Comparison of ENCODE assay signal across 14 cellular contexts in the genomic region with DNA sequence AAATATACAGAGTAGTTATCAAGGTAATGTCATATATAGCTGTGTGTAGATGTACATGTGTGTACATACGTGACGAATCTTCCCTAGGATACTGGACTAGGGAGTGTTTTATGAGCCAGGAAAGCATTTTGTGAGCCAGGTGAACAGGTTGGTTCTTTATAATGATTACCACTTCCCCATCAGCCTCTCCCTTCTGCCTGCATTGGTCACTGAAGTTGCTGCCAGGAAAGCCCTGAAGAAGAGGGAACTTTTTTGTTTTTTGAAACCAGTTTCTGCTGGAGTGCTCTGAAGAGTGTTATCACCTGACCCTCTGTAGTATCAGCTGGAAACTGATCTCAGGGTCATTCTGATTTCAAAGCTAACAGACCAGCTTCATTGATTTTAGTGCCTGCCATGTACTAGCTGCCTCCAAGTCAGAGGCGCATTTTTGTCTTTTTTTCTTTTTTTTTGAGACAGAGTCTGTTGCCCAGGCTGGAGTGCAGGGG. TPM values are rescaled to one million over a fixed set of nuclear protein-coding genes. Genes with fewer than 3 reads are reported as not detected.
DNase-seq lines count a peak whose midpoint lies in the region; ATAC-seq and TF ChIP-seq lines count a peak whose summit lies in the region.
"Had no signal": no experiment of that assay in that cellular context is flagged by ENCODE, and none has a peak within 500 bp of the region (broad histone marks: within the 10 kb centered on the region; RNA-seq: fewer than 3 reads in every experiment).

No MANE protein-coding gene starts in this region.

- BruUV-seq in OCI-LY7 (replicated peaks; lab: Mats Ljungman, UMichigan), result no TSS peak

- TF ChIP-seq EP300 in neural cell (conservative IDR thresholded peaks at IDR 0.05; ENCODE audit: poor library complexity, severe bottlenecking), result no peak

- peaks cover 0 to 2% of the 10 kb centered on the region in 2 donors for H3K27me3 Mint-ChIP-seq in CD8-positive, alpha-beta memory T cell

- intact Hi-C loops in OCI-LY7 (cut with micrococcal nuclease; ENCODE audit: unreplicated experiment), result loop anchor here (5.0 kb wide), 1 partner anchor 37 kb away; no protein-coding TSS in a partner anchor

- no peak for DNase-seq in CD8-positive, alpha-beta memory T cell
- DNase-seq in OCI-LY7 (ENCODE audit: low spot score), result no peak
- peak; percentile 39 for DNase-seq in epithelial cell of esophagus (ENCODE audit: low read depth)
- DNase-seq in GM13977 (ENCODE audit: low spot score), result no peak
- DNase-seq in EL, result no peak
- no peak for DNase-seq in NCI-H1105 (lab: John Stamatoyannopoulos, UW)
- DNase-seq: foreskin fibroblast, retina had no signal

- no peak overlapping the region for H2AFZ ChIP-seq in OCI-LY7 (ENCODE audit: low read length)
- H2AFZ ChIP-seq in neural cell (ENCODE audit: low read depth, low read length), result no peak overlapping the region

- no peak overlapping the region for H3K4me2 ChIP-seq in OCI-LY7 (ENCODE audit: low read length)
- peak overlapping the region; percentile 25 for H3K4me2 ChIP-seq in neural cell (ENCODE audit: low read length)

- peaks cover 3% of the 10 kb centered on the region for H3F3A ChIP-seq in neural cell (ENCODE audit: insufficient read depth, low read length, poor library complexity, severe bottlenecking)

- H3K79me2 ChIP-seq in OCI-LY7 (ENCODE audit: insufficient read depth, low read depth, low read length) (no peaks in the 10 kb centered on the region), neural cell (replicated peaks; ENCODE audit: insufficient read depth, low read length) (no peaks in the 10 kb centered on the region)

- no peak for ATAC-seq in GM19467 (IDR thresholded peaks at IDR 0.05; ENCODE audit: unreplicated experiment)

- peak overlapping the region; percentile 28 for H3K9ac ChIP-seq in neural cell (ENCODE audit: low read length)
- H3K9ac ChIP-seq: BLaER1 had no signal

- no peak overlapping the region for H3K4me3 ChIP-seq in CD8-positive, alpha-beta memory T cell (ENCODE audit: low read length)
- H3K4me3 ChIP-seq in OCI-LY7 (ENCODE audit: low read depth, low read length, poor library complexity, severe bottlenecking) (no peak overlapping the region), epithelial cell of esophagus (ENCODE audit: low read length) (no peak overlapping the region), neural cell (ENCODE audit: low read length) (peak overlapping the region; percentile 39)
- H3K4me3 ChIP-seq: BLaER1, SJSA1, thoracic aorta had no signal

- H3K27ac ChIP-seq in CD8-positive, alpha-beta memory T cell (ENCODE audit: low read depth, low read length), result no peak overlapping the region
- peak overlapping the region; percentile 67 for H3K27ac ChIP-seq in OCI-LY7 (ENCODE audit: low read depth, low read length, poor library complexity, severe bottlenecking)
- peak overlapping the region; percentile 59 for H3K27ac ChIP-seq in neural cell (ENCODE audit: low read length)
- H3K27ac ChIP-seq: BLaER1, SJSA1, thoracic aorta had no signal

- H4K20me1 ChIP-seq in OCI-LY7 (ENCODE audit: insufficient read depth, low read length) (no peaks in the 10 kb centered on the region), neural cell (ENCODE audit: insufficient read depth) (no peaks in the 10 kb centered on the region)
- H4K20me1 ChIP-seq: BLaER1 had no signal

- H3K4me1 ChIP-seq in CD8-positive, alpha-beta memory T cell (ENCODE audit: insufficient read depth, low read length), result peaks cover 9% of the 10 kb centered on the region
- peaks cover 34% of the 10 kb centered on the region for H3K4me1 ChIP-seq in OCI-LY7 (ENCODE audit: insufficient read depth, low read length, poor library complexity, severe bottlenecking)
- H3K4me1 ChIP-seq: SJSA1 had no signal

- H3K4me3 Mint-ChIP-seq in CD8-positive, alpha-beta memory T cell, result no peak overlapping the region

- peaks cover 11 to 19% (median 12%) of the 10 kb centered on the region in 3 donors for H3K4me1 Mint-ChIP-seq in CD8-positive, alpha-beta memory T cell

- TF ChIP-seq RAD21 in neural cell (conservative IDR thresholded peaks at IDR 0.05), result no peak

- TF ChIP-seq CTCF in OCI-LY7 (conservative IDR thresholded peaks at IDR 0.05; ENCODE audit: low read length) (no peak), epithelial cell of esophagus (IDR thresholded peaks at IDR 0.05; ENCODE audit: insufficient read depth, low read depth, low read length, missing control alignments) (no peak), neural cell (IDR thresholded peaks at IDR 0.05; ENCODE audit: poor library complexity, severe bottlenecking) (no peak), GM13977 (IDR thresholded peaks at IDR 0.05; ENCODE audit: extremely low read depth, insufficient read depth, missing control alignments) (no peak)

- H3K9me3 ChIP-seq in CD8-positive, alpha-beta memory T cell (ENCODE audit: low read length), result no peaks in the 10 kb centered on the region
- no peaks in the 10 kb centered on the region for H3K9me3 ChIP-seq in OCI-LY7 (ENCODE audit: low read length)
- no peaks in the 10 kb centered on the region for H3K9me3 ChIP-seq in neural cell (ENCODE audit: low read length)
- H3K9me3 ChIP-seq: BLaER1, SJSA1, thoracic aorta had no signal

- peak overlapping the region in 5 of 8 donors; percentile 15 to 83 (median 56) for H3K27ac Mint-ChIP-seq in CD8-positive, alpha-beta memory T cell

- CTCF ChIA-PET in CD8-positive, alpha-beta memory T cell (lab: Charles Lee), result interaction anchor here (1.1 to 2.8 kb wide), 3 partner anchors 13 to 219 kb away, joined by 3 to 10 read pairs (median 4); partner anchors contain the start of gene APLP2
- CTCF ChIA-PET in OCI-LY7 (lab: Charles Lee; ENCODE audit: unreplicated experiment), result interaction anchor here (1.1 to 1.4 kb wide), 3 partner anchors 13 to 20 kb away, joined by 3 to 4 read pairs (median 3); no protein-coding TSS in a partner anchor

- no peaks in the 10 kb centered on the region for H3K9me2 ChIP-seq in OCI-LY7 (ENCODE audit: insufficient read depth, low read length)
- H3K9me2 ChIP-seq in neural cell (ENCODE audit: insufficient read depth, low read length), result no peaks in the 10 kb centered on the region

- no peaks in the 10 kb centered on the region for H3K27me3 ChIP-seq in CD8-positive, alpha-beta memory T cell (ENCODE audit: insufficient read depth, low read length, poor library complexity, severe bottlenecking)
- H3K27me3 ChIP-seq in neural cell (ENCODE audit: insufficient read depth, low read depth, low read length), result no peaks in the 10 kb centered on the region
- H3K27me3 ChIP-seq: BLaER1, SJSA1 had no signal

- in situ Hi-C loops in GM13977 (cut with MboI; ENCODE audit: low pct_unique_long_range_greater_than_20kb, low sequenced_read_pairs, unreplicated experiment), result no loop called here

- H3K36me3 ChIP-seq in CD8-positive, alpha-beta memory T cell (ENCODE audit: insufficient read depth, low read length), result peaks cover 5% of the 10 kb centered on the region
- H3K36me3 ChIP-seq in OCI-LY7 (ENCODE audit: insufficient read depth, low read length) (peaks cover 77% of the 10 kb centered on the region), neural cell (ENCODE audit: insufficient read depth, low read length) (peaks cover 16% of the 10 kb centered on the region)

- H3K36me3 Mint-ChIP-seq in CD8-positive, alpha-beta memory T cell, result peaks cover 0 to 47% (median 8%) of the 10 kb centered on the region in 3 donors

- no peaks in the 10 kb centered on the region for H3K9me3 Mint-ChIP-seq in CD8-positive, alpha-beta memory T cell

- POLR2A ChIA-PET in CD8-positive, alpha-beta memory T cell (lab: Charles Lee), result no interaction called here
- POLR2A ChIA-PET in OCI-LY7 (lab: Charles Lee), result interaction anchor here (0.5 to 1.4 kb wide), 12 partner anchors 9 to 168 kb away, joined by 3 to 7 read pairs (median 3); no protein-coding TSS in a partner anchor

TF ChIP-seq in neural cell, 6 proteins besides CTCF, POLR2A, EP300 and RAD21:
- TF ChIP-seq EZH2 (IDR thresholded peaks at IDR 0.05; ENCODE audit: borderline replicate concordance, insufficient read depth, low read length, poor library complexity, severe bottlenecking) (no peak), MXI1 (conservative IDR thresholded peaks at IDR 0.05; ENCODE audit: poor library complexity, severe bottlenecking) (peak; percentile 10)

RNA-seq across cellular contexts. Expression of gene ST14, which starts 14.2 kb away (rescaled TPM):
- total RNA-seq in CD8-positive, alpha-beta memory T cell, result under 1 TPM; 0.18 to 0.35 TPM
- not detected for polyA plus RNA-seq in CD8-positive, alpha-beta memory T cell
- 110 and 135 TPM in 2 replicates for total RNA-seq in OCI-LY7 (2014; rRNA removed; shearing (Covaris generic))
- total RNA-seq in OCI-LY7 (2022), result 98.0 and 109 TPM in 2 replicates
- not detected in 2 replicates for polyA plus RNA-seq in neural cell
- not detected in 2 replicates for polyA minus RNA-seq in neural cell
- total RNA-seq: NCI-H460, SJSA1 had no signal

Comparison
In these comparisons a context has a peak if more than half of its experiments do, and no peak if none do; other contexts are left out.
1. RNA of gene ST14, which starts 14.2 kb away (total RNA-seq): 98.0 to 135 TPM in OCI-LY7; 0.18 to 0.35 TPM in CD8-positive, alpha-beta memory T cell; every median in the first group is over 10 times any median in the second.